15 cellular contexts compared by ENCODE assay signal in genomic region chr10:13671874-13672273, GRCh38.
DNase-seq lines count a peak whose midpoint lies in the region; ATAC-seq, FAIRE-seq and TF ChIP-seq lines count a peak whose summit lies in the region.
"Had no signal": no experiment of that assay in that cellular context is flagged by ENCODE, and none has a peak within 500 bp of the region (broad histone marks: within the 10 kb centered on the region; RNA-seq: fewer than 3 reads in every experiment).

No MANE protein-coding gene starts in this region.

- peak overlapping the region; percentile 44 for H2BK20ac ChIP-seq in H1 (ENCODE audit: low read length)

- no peaks in the 10 kb centered on the region for H3K23me2 ChIP-seq in H1 (ENCODE audit: low read depth, low read length)

- no peak for TF ChIP-seq RAD21 in H1 (IDR thresholded peaks at IDR 0.05 in 1 of 2, conservative IDR thresholded peaks at IDR 0.05 in 1 of 2; ENCODE audit: low read depth in 2 of 2, low read length in 2 of 2)

- H3K4me3 ChIP-seq in GM23338 (no peak overlapping the region), H1 (ENCODE audit: extremely low read depth in 1 of 4, insufficient read depth in 2 of 4, low read depth in 3 of 4, low read length in 4 of 4) (no peak overlapping the region), GM23248 (no peak overlapping the region)

- peak overlapping the region; percentile 76; the same call in 1 of the 2 replicates for H2BK12ac ChIP-seq in H1 (ENCODE audit: low read depth, low read length)

- H3K27me3 Mint-ChIP-seq in GM23338 (ENCODE audit: insufficient read depth, low read depth, poor library complexity) = no peaks in the 10 kb centered on the region
- H3K27me3 Mint-ChIP-seq in nephron (ENCODE audit: low read depth) = no peaks in the 10 kb centered on the region
- H3K27me3 Mint-ChIP-seq: IgD-negative memory B cell had no signal

- H3K9me3 ChIP-seq in H1 (ENCODE audit: insufficient read depth in 2 of 2, low read depth in 1 of 2, low read length in 1 of 2) (no peaks in the 10 kb centered on the region), GM23248 (ENCODE audit: low read depth) (no peaks in the 10 kb centered on the region)

- H3F3A ChIP-seq in GM23338 (replicated peaks; ENCODE audit: low read depth) = 0 out of 2 replicates have a peak, but pooled peaks cover 4% of the 10 kb centered on the region
- H3F3A ChIP-seq in GM23248 (ENCODE audit: insufficient read depth) = 0 out of 2 replicates have a peak, but pooled peaks cover 6% of the 10 kb centered on the region

- H3K9ac ChIP-seq in H1 (replicated peaks in 1 of 4; ENCODE audit: extremely low read depth in 1 of 4, low read depth in 3 of 4, low read length in 3 of 4) (no peak overlapping the region), GM23248 (no peak overlapping the region)

- TF ChIP-seq CTCF in GM23338 (conservative IDR thresholded peaks at IDR 0.05; ENCODE audit: low read depth in 2 of 2) (no peak), H1 (IDR thresholded peaks at IDR 0.05; ENCODE audit: control extremely low read depth in 1 of 3, insufficient read depth in 1 of 3, low read depth in 1 of 3, low read length in 3 of 3) (no peak), nephron (IDR thresholded peaks at IDR 0.05; ENCODE audit: unreplicated experiment in 3 of 3) (no peak)

- H3K4me1 Mint-ChIP-seq in GM23338 = peaks cover 30% of the 10 kb centered on the region
- H3K4me1 Mint-ChIP-seq in nephron = peaks cover 70% of the 10 kb centered on the region
- H3K4me1 Mint-ChIP-seq: IgD-negative memory B cell had no signal

- H3K79me2 ChIP-seq in GM23338 (replicated peaks; ENCODE audit: insufficient read depth) (no peaks in the 10 kb centered on the region), H1 (ENCODE audit: control insufficient read depth in 1 of 2, insufficient read depth in 2 of 2, low read length in 2 of 2) (no peaks in the 10 kb centered on the region), GM23248 (ENCODE audit: insufficient read depth) (peaks cover 7% of the 10 kb centered on the region; the same call in 1 of the 2 replicates)

- peak overlapping the region; percentile 40 for H3K4ac ChIP-seq in H1 (replicated peaks; ENCODE audit: insufficient read length, low read depth, low read length)

- H3K36me3 Mint-ChIP-seq in GM23338 (ENCODE audit: low read depth) = peaks cover 30% of the 10 kb centered on the region
- peaks cover 76% of the 10 kb centered on the region for H3K36me3 Mint-ChIP-seq in nephron (ENCODE audit: low read depth)

- H4K5ac ChIP-seq in H1 (ENCODE audit: insufficient read length, low read depth, low read length) = no peak overlapping the region

- in situ Hi-C loops in GM23248 (cut with MboI) = no loop called here

- H3K56ac ChIP-seq in H1 (replicated peaks; ENCODE audit: insufficient read length, low read depth, low read length) = no peak overlapping the region

- TF ChIP-seq EP300 in H1 (IDR thresholded peaks at IDR 0.05; ENCODE audit: borderline replicate concordance in 1 of 2, low read depth in 2 of 2, low read length in 2 of 2) = no peak

- no peaks in the 10 kb centered on the region for H3K27me3 ChIP-seq in GM23338 (ENCODE audit: insufficient read depth)
- H3K27me3 ChIP-seq in H1 (replicated peaks in 1 of 4; ENCODE audit: control insufficient read depth in 3 of 4, extremely low read depth in 1 of 4, insufficient read depth in 3 of 4, low read length in 3 of 4) = no peaks in the 10 kb centered on the region
- no peaks in the 10 kb centered on the region for H3K27me3 ChIP-seq in GM23248 (replicated peaks; ENCODE audit: insufficient read depth)

- TF ChIP-seq POLR2A in H1 (IDR thresholded peaks at IDR 0.05; ENCODE audit: control extremely low read depth in 1 of 2, low read depth in 2 of 2, low read length in 2 of 2) = no peak

- no peaks in the 10 kb centered on the region for H3K36me3 ChIP-seq in GM23338 (ENCODE audit: insufficient read depth)
- peaks cover 0 to 6% (median 2%) of the 10 kb centered on the region in 4 experiments; a peak in 2 of 8 replicates for H3K36me3 ChIP-seq in H1 (ENCODE audit: control insufficient read depth in 2 of 4, insufficient read depth in 4 of 4, low read length in 3 of 4)
- H3K36me3 ChIP-seq in GM23248 (ENCODE audit: low read depth) = peaks cover 16% of the 10 kb centered on the region; the same call in 1 of the 2 replicates

- FAIRE-seq in H1 (lab: Jason Lieb, UNC) = no peak
- FAIRE-seq: A204.1, H54 had no signal

- 0 out of 2 replicates have a peak overlapping the region, but pooled peaks have one; percentile 63 for H3K27ac ChIP-seq in GM23338 (ENCODE audit: low read depth)
- H3K27ac ChIP-seq in H1 (ENCODE audit: low read depth, low read length) = no peak overlapping the region; the same call in 1 of the 2 replicates
- H3K27ac ChIP-seq in GM23248 = no peak overlapping the region

- H4K8ac ChIP-seq in H1 (ENCODE audit: extremely low read depth, insufficient read depth, low read length) = no peak overlapping the region; the same call in 1 of the 2 replicates

- H3K9me2 ChIP-seq in GM23338 (ENCODE audit: insufficient read depth) = peaks cover 7% of the 10 kb centered on the region; the same call in 1 of the 2 replicates
- H3K9me2 ChIP-seq in GM23248 (ENCODE audit: insufficient read depth) = no peaks in the 10 kb centered on the region

- H2AFZ ChIP-seq in GM23338 (no peak overlapping the region), H1 (ENCODE audit: low read length) (no peak overlapping the region), GM23248 (no peak overlapping the region)

- no peaks in the 10 kb centered on the region for H4K20me1 ChIP-seq in GM23338 (replicated peaks; ENCODE audit: insufficient read depth)
- H4K20me1 ChIP-seq in H1 (replicated peaks in 1 of 2; ENCODE audit: control insufficient read depth in 1 of 2, insufficient read depth in 2 of 2, low read length in 2 of 2) = peaks cover 0 to 5% of the 10 kb centered on the region in 2 experiments
- H4K20me1 ChIP-seq in GM23248 (ENCODE audit: insufficient read depth) = no peaks in the 10 kb centered on the region

- H3K4me2 ChIP-seq in GM23338 (no peak overlapping the region), H1 (ENCODE audit: insufficient read depth in 1 of 2, low read depth in 2 of 2, low read length in 2 of 2) (no peak overlapping the region), GM23248 (ENCODE audit: unreplicated experiment) (no peak overlapping the region)

- H2BK120ac ChIP-seq in H1 (replicated peaks; ENCODE audit: low read depth, low read length) = peak overlapping the region; percentile 50

- POLR2A ChIA-PET in H1 (lab: Charles Lee; ENCODE audit: partially characterized antibody) = interaction anchor here (1.4 to 1.5 kb wide), 2 partner anchors 33 to 36 kb away, joined by 3 read pairs; no protein-coding TSS in a partner anchor

- no peaks in the 10 kb centered on the region for H3K79me1 ChIP-seq in H1 (ENCODE audit: low read depth, low read length)

- H3K14ac ChIP-seq in H1 (ENCODE audit: insufficient read length) = peak overlapping the region; percentile 74

- H3K27ac Mint-ChIP-seq in GM23338 (peak overlapping the region; percentile 72; the same call in 1 of the 2 replicates), nephron (peak overlapping the region; percentile 77 to 95 (median 80))
- H3K27ac Mint-ChIP-seq: IgD-negative memory B cell had no signal

- CTCF ChIA-PET in H1 (lab: Charles Lee; ENCODE audit: partially characterized antibody) = interaction anchor here (1.2 kb wide), 1 partner anchor 19 kb away, joined by 3 read pairs; no protein-coding TSS in a partner anchor

- H3K23ac ChIP-seq in H1 (ENCODE audit: insufficient read length) = no peak overlapping the region

- ATAC-seq in GM23338 = no peak
- ATAC-seq in sciatic nerve = peak; percentile 25
- ATAC-seq in HG03342 (IDR thresholded peaks at IDR 0.05; ENCODE audit: unreplicated experiment) = no peak
- ATAC-seq in GM21723 (IDR thresholded peaks at IDR 0.05; ENCODE audit: unreplicated experiment) = no peak

- H3K18ac ChIP-seq in H1 (ENCODE audit: extremely low read depth, low read length) = 0 out of 2 replicates have a peak overlapping the region, but pooled peaks have one; percentile 10

- peak overlapping the region; percentile 67; the same call in 1 of the 2 replicates for H2BK15ac ChIP-seq in H1 (ENCODE audit: low read length)

- WGBS in H1 (ENCODE audit: extremely low coverage in 1 of 2, insufficient coverage in 1 of 2, insufficient read length in 1 of 2, insufficient replicate concordance in 2 of 2, low coverage in 1 of 2, low lambda C conversion rate in 2 of 2, missing lambda C conversion rate in 1 of 2), 2 experiments = 93% methylated on average over 10 of the region's 10 CpGs; no CpG with 5 or more reads in 1 of the 2 experiments
- 98 to 99% methylated on average over 10 of the region's 10 CpGs for WGBS in GM23248 (ENCODE audit: low coverage in 1 of 2, low lambda C conversion rate in 2 of 2, missing lambda C conversion rate in 2 of 2), 2 experiments

- H2AK5ac ChIP-seq in H1 (ENCODE audit: low read depth, low read length) = peak overlapping the region; percentile 97

- peak overlapping the region; percentile 84 for H4K91ac ChIP-seq in H1 (replicated peaks; ENCODE audit: insufficient read length, low read length)

- H3K4me1 ChIP-seq in GM23338 (ENCODE audit: insufficient read depth) = peaks cover 21% of the 10 kb centered on the region
- peaks cover 3 to 11% (median 10%) of the 10 kb centered on the region in 4 experiments for H3K4me1 ChIP-seq in H1 (replicated peaks in 1 of 4; ENCODE audit: control insufficient read depth in 3 of 4, insufficient read depth in 4 of 4, low read length in 3 of 4)
- no peaks in the 10 kb centered on the region for H3K4me1 ChIP-seq in GM23248 (ENCODE audit: insufficient read depth)

- peak overlapping the region; percentile 57; the same call in 1 of the 2 replicates for H2BK5ac ChIP-seq in H1 (ENCODE audit: low read depth, low read length)

- H3K9me3 Mint-ChIP-seq in GM23338 (no peaks in the 10 kb centered on the region), nephron (no peaks in the 10 kb centered on the region)
- H3K9me3 Mint-ChIP-seq: IgD-negative memory B cell had no signal

- intact Hi-C loops in sciatic nerve (cut with DNase I) = no loop called here

- H3K4me3 Mint-ChIP-seq in GM23338 = no peak overlapping the region
- H3K4me3 Mint-ChIP-seq in nephron = peak overlapping the region in 1 of 3 experiments; percentile 26
- H3K4me3 Mint-ChIP-seq: IgD-negative memory B cell had no signal

- DNase-seq in GM23338 (ENCODE audit: low spot score) = no peak
- no peak for DNase-seq in H1 (ENCODE audit: low read depth in 1 of 2, low spot score in 2 of 2)
- DNase-seq in sciatic nerve (ENCODE audit: low spot score) = no peak
- DNase-seq in NCI-H187 (lab: John Stamatoyannopoulos, UW) = no peak
- no peak for DNase-seq in GM23248
- DNase-seq: C1 segment of cervical spinal cord, NCI-H1105, NCI-H1694, NCI-H526 treated with DMSO at 0.1 percent for 48 hours had no signal

TF ChIP-seq in GM23338, 12 proteins besides CTCF, POLR2A, EP300 and RAD21 (continues in another document):
- TF ChIP-seq ZNF114 (CRISPR knock-in tag; IDR thresholded peaks at IDR 0.05) (no peak), POLR2AphosphoS5 (IDR thresholded peaks at IDR 0.05; ENCODE audit: low read depth) (no peak), STAT1 (IDR thresholded peaks at IDR 0.05; ENCODE audit: unreplicated experiment) (no peak)

TF ChIP-seq in H1, 55 proteins besides CTCF, POLR2A, EP300 and RAD21 (continues in another document):
- no peak for TF ChIP-seq CHD2 (IDR thresholded peaks at IDR 0.05; ENCODE audit: low read length)
- no peak for TF ChIP-seq PHF8 (conservative IDR thresholded peaks at IDR 0.05; ENCODE audit: low read depth, low read length)
- TF ChIP-seq TAF1 (IDR thresholded peaks at IDR 0.05; ENCODE audit: low read depth, low read length) = no peak
- no peak for TF ChIP-seq BCL11A (IDR thresholded peaks at IDR 0.05; ENCODE audit: low read depth in 2 of 2, low read length in 2 of 2)
